ENCODE assay signal across 21 cellular contexts in genomic region chr22:36929621-36930020, GRCh38. TPM values are rescaled to one million over a fixed set of nuclear protein-coding genes. Genes with fewer than 3 reads are reported as not detected.
"Had no signal": no experiment of that assay in that cellular context is flagged by ENCODE, and none has a peak within 500 bp of the region (broad histone marks: within the 10 kb centered on the region; RNA-seq: fewer than 3 reads in every experiment).

No MANE protein-coding gene starts in this region.

- FAIRE-seq: endometrium, kidney, urothelium cell line had no signal

- H3K36me3 ChIP-seq: cardiac muscle cell, prostate gland, tibial artery had no signal

- ATAC-seq: activated CD4-positive, alpha-beta T cell treated with anti-CD3 and anti-CD28 coated beads for 36 hours; activated naive CD8-positive, alpha-beta T cell treated with anti-CD3 and anti-CD28 coated beads, Interleukin-2, amount 50 U/mL, for 24 hours; heart right ventricle; lower lobe of right lung; stimulated activated naive CD8-positive, alpha-beta T cell treated with anti-CD3 and anti-CD28 coated beads, Interleukin-15, amount 100 ng/mL, for 72 hours; WTC11 had no signal

- H3K9me3 ChIP-seq: heart right ventricle, lower lobe of right lung, mucosa of descending colon, prostate gland, tibial artery had no signal

- H3K4me3 ChIP-seq: cardiac muscle cell, heart right ventricle, lower lobe of right lung, mucosa of descending colon, prostate gland, tibial artery had no signal

- H3K27me3 ChIP-seq: cardiac muscle cell had no signal

- DNase-seq: activated CD4-positive, alpha-beta T cell treated with anti-CD3 and anti-CD28 coated beads for 36 hours; activated CD4-positive, alpha-beta T cell treated with anti-CD3 and anti-CD28 coated beads, Interleukin-2, amount 50 U/mL, for 4 hours; activated gamma-delta T cell; activated naive CD4-positive, alpha-beta T cell treated with anti-CD3 and anti-CD28 coated beads, Interleukin-2, amount 50 U/mL, for 16 hours; activated naive CD8-positive, alpha-beta T cell treated with anti-CD3 and anti-CD28 coated beads, Interleukin-2, amount 50 U/mL, for 24 hours; heart right ventricle; lower lobe of right lung; mesendoderm; stimulated activated CD4-positive, alpha-beta T cell treated with anti-CD3 and anti-CD28 coated beads, Interleukin-12 subunit alpha, Interleukin-12 subunit beta, amount 100 ng/mL, for 4 hours; stimulated activated naive CD8-positive, alpha-beta T cell treated with anti-CD3 and anti-CD28 coated beads, Interleukin-15, amount 100 ng/mL, for 72 hours; T-helper 9 cell; tibial artery had no signal

- H3K27ac ChIP-seq: cardiac muscle cell, heart right ventricle, lower lobe of right lung, prostate gland, tibial artery had no signal

- H3K4me1 ChIP-seq: heart right ventricle, lower lobe of right lung, prostate gland, tibial artery had no signal

RNA-seq across cellular contexts. Expression of gene CSF2RB, which starts 16.2 kb away (rescaled TPM):
- total RNA-seq: osteocyte had no signal
- polyA plus RNA-seq: cardiac muscle cell, neural cell had no signal
